In genomic region chr1:37477198-37477931, GRCh38 we compare ENCODE assay signal across 8 cellular contexts. TPM values are rescaled to one million over a fixed set of nuclear protein-coding genes. Genes with fewer than 3 reads are reported as not detected.
DNase-seq lines count a peak whose midpoint lies in the region; ATAC-seq and TF ChIP-seq lines count a peak whose summit lies in the region.

No MANE protein-coding gene starts in this region.

- H3K27me3 ChIP-seq in CD8-positive, alpha-beta memory T cell (ENCODE audit: insufficient read depth, low read length, poor library complexity, severe bottlenecking): no peaks in the 10 kb centered on the region
- H3K27me3 ChIP-seq in dorsolateral prefrontal cortex: no peaks in the 10 kb centered on the region
- H3K27me3 ChIP-seq in muscle layer of colon (ENCODE audit: control insufficient read depth in 1 of 2, insufficient read depth in 2 of 2, low read length in 2 of 2): no peaks in the 10 kb centered on the region

- H3K4me3 Mint-ChIP-seq in CD8-positive, alpha-beta memory T cell: peak overlapping the region; percentile 93 to 98 (median 95)
- peak overlapping the region; percentile 90 to 96 for H3K4me3 Mint-ChIP-seq in stimulated activated naive B cell treated with anti-CD40 and anti-IgM and Interleukin-4, amounts not matched to agents 10 μg/mL and 1 μg/mL and 100 μg/mL, for 72 hours

- H3K4me1 ChIP-seq in CD8-positive, alpha-beta memory T cell (ENCODE audit: insufficient read depth, low read length): peaks cover 64% of the 10 kb centered on the region
- H3K4me1 ChIP-seq in muscle layer of colon (ENCODE audit: insufficient read depth, low read length): peaks cover 76% of the 10 kb centered on the region

- peak overlapping the region; percentile 99 for H3K4me3 ChIP-seq in CD8-positive, alpha-beta memory T cell (ENCODE audit: low read length)
- peak overlapping the region; percentile 11 for H3K4me3 ChIP-seq in Jurkat, Clone E6-1 (ENCODE audit: low read length)
- H3K4me3 ChIP-seq in dorsolateral prefrontal cortex: peak overlapping the region in 23 of 59 donors; percentile 8 to 87 (median 73)
- peak overlapping the region; percentile 36 to 82 for H3K4me3 ChIP-seq in muscle layer of colon (ENCODE audit: low read depth in 1 of 2, low read length in 2 of 2)

- intact Hi-C loops in dorsolateral prefrontal cortex (cut with DNase I): loop anchor here in 1 of 2 donors (5.0 to 10.0 kb wide), 2 partner anchors 35 to 77 kb away; partner anchors contain the start of genes DNALI1, MEAF6 and SNIP1

- POLR2A ChIA-PET in CD8-positive, alpha-beta memory T cell (lab: Charles Lee): interaction anchor here (0.6 to 3.8 kb wide), 4 partner anchors 10 to 373 kb away, joined by 3 to 29 read pairs (median 16); partner anchors contain the start of gene MEAF6

- H3K27ac ChIP-seq in CD8-positive, alpha-beta memory T cell (ENCODE audit: low read depth, low read length): peak overlapping the region; percentile 98
- H3K27ac ChIP-seq in dorsolateral prefrontal cortex (peak overlapping the region in 35 of 59 donors; percentile 0 to 89 (median 61)), muscle layer of colon (ENCODE audit: low read depth, low read length) (peak overlapping the region; percentile 90)

- peaks cover 52% of the 10 kb centered on the region for H3K36me3 ChIP-seq in CD8-positive, alpha-beta memory T cell (ENCODE audit: insufficient read depth, low read length)
- peaks cover 34% of the 10 kb centered on the region for H3K36me3 ChIP-seq in muscle layer of colon (ENCODE audit: insufficient read depth, low read length)

- no peaks in the 10 kb centered on the region for H3K9me3 Mint-ChIP-seq in CD8-positive, alpha-beta memory T cell
- no peaks in the 10 kb centered on the region for H3K9me3 Mint-ChIP-seq in stimulated activated naive B cell treated with anti-CD40 and anti-IgM and Interleukin-4, amounts not matched to agents 10 μg/mL and 1 μg/mL and 100 μg/mL, for 72 hours

- peak overlapping the region; percentile 97 to 100 (median 99) for H3K27ac Mint-ChIP-seq in CD8-positive, alpha-beta memory T cell
- H3K27ac Mint-ChIP-seq in stimulated activated naive B cell treated with anti-CD40 and anti-IgM and Interleukin-4, amounts not matched to agents 10 μg/mL and 1 μg/mL and 100 μg/mL, for 72 hours: peak overlapping the region; percentile 97

- peaks cover 9 to 76% (median 10%) of the 10 kb centered on the region in 3 donors for H3K36me3 Mint-ChIP-seq in CD8-positive, alpha-beta memory T cell
- H3K36me3 Mint-ChIP-seq in stimulated activated naive B cell treated with anti-CD40 and anti-IgM and Interleukin-4, amounts not matched to agents 10 μg/mL and 1 μg/mL and 100 μg/mL, for 72 hours: peaks cover 63 to 65% of the 10 kb centered on the region in 2 donors

- H3K9ac ChIP-seq in muscle layer of colon (ENCODE audit: low read length): peak overlapping the region; percentile 76

- peaks cover 45 to 62% (median 50%) of the 10 kb centered on the region in 3 donors for H3K4me1 Mint-ChIP-seq in CD8-positive, alpha-beta memory T cell
- H3K4me1 Mint-ChIP-seq in stimulated activated naive B cell treated with anti-CD40 and anti-IgM and Interleukin-4, amounts not matched to agents 10 μg/mL and 1 μg/mL and 100 μg/mL, for 72 hours: peaks cover 50 to 86% of the 10 kb centered on the region in 2 donors

- H3K27me3 Mint-ChIP-seq in CD8-positive, alpha-beta memory T cell: peaks cover 0 to 3% of the 10 kb centered on the region in 2 donors
- H3K27me3 Mint-ChIP-seq in stimulated activated naive B cell treated with anti-CD40 and anti-IgM and Interleukin-4, amounts not matched to agents 10 μg/mL and 1 μg/mL and 100 μg/mL, for 72 hours: peaks cover 0 to 2% of the 10 kb centered on the region in 2 donors

- ATAC-seq in stimulated activated naive B cell treated with anti-CD40 and anti-IgM and Interleukin-4, amounts not matched to agents 10 μg/mL and 1 μg/mL and 100 μg/mL, for 72 hours (replicated peaks): peak; percentile 58 to 65

- H3K9me3 ChIP-seq in CD8-positive, alpha-beta memory T cell (ENCODE audit: low read length): no peaks in the 10 kb centered on the region
- H3K9me3 ChIP-seq in muscle layer of colon (ENCODE audit: low read length): no peaks in the 10 kb centered on the region

- TF ChIP-seq CTCF in GM20000 (IDR thresholded peaks at IDR 0.05; ENCODE audit: extremely low read depth, missing control alignments): no peak
- TF ChIP-seq CTCF in dorsolateral prefrontal cortex (IDR thresholded peaks at IDR 0.05 in 54 of 56, conservative IDR thresholded peaks at IDR 0.05 in 2 of 56; ENCODE audit: low read depth in 1 of 56, partially characterized antibody in 56 of 56): no peak

- CTCF ChIA-PET in CD8-positive, alpha-beta memory T cell (lab: Charles Lee): interaction anchor here (0.8 to 11.1 kb wide), 5 partner anchors 9 to 37 kb away, joined by 3 to 160 read pairs (median 20); partner anchors contain the start of gene MEAF6

- peak; percentile 82 to 93 (median 87) for DNase-seq in CD8-positive, alpha-beta memory T cell
- DNase-seq in GM20000 (ENCODE audit: low spot score): peak; percentile 86
- peak; percentile 35 for DNase-seq in Jurkat, Clone E6-1 (ENCODE audit: low read depth, low spot score)
- DNase-seq in activated CD4-positive, alpha-beta T cell treated with anti-CD3 and anti-CD28 coated beads, Interleukin-2, amount 50 U/mL, for 24 hours (ENCODE audit: low read depth in 1 of 2, low spot score in 1 of 2): peak; percentile 63 to 86
- peak in 1 of 10 donors; percentile 32 for DNase-seq in dorsolateral prefrontal cortex
- DNase-seq in stimulated activated naive B cell treated with anti-CD40 and anti-IgM and Interleukin-4, amounts not matched to agents 10 μg/mL and 1 μg/mL and 100 μg/mL, for 72 hours: peak; percentile 87
- DNase-seq in anterior cingulate cortex (lab: John Stamatoyannopoulos, UW): no peak

RNA-seq across cellular contexts. Expression of gene ZC3H12A, which starts 3.0 kb away (rescaled TPM):
- 10 to 100 TPM; 32.7 to 33.8 TPM for total RNA-seq in CD8-positive, alpha-beta memory T cell
- polyA plus RNA-seq in CD8-positive, alpha-beta memory T cell: 11.6 TPM
- polyA plus RNA-seq in Jurkat, Clone E6-1 (2012; ENCODE audit: insufficient read depth, insufficient read length): 8.0 TPM
- total RNA-seq in dorsolateral prefrontal cortex: 1 to 10 TPM in 96 of 120 experiments, under 1 TPM in 24; 0.46 to 7.2 (median 1.7) TPM

RNA-seq across cellular contexts. Expression of gene MEAF6, which starts 37.2 kb away (rescaled TPM):
- 100 to 1,000 TPM; 102 to 113 TPM for total RNA-seq in CD8-positive, alpha-beta memory T cell
- 163 TPM for polyA plus RNA-seq in CD8-positive, alpha-beta memory T cell
- polyA plus RNA-seq in Jurkat, Clone E6-1 (2012; ENCODE audit: insufficient read depth, insufficient read length): 104 TPM
- 100 to 1,000 TPM in 57 of 120 experiments, 10 to 100 TPM in 63; 44.2 to 132 (median 98.7) TPM for total RNA-seq in dorsolateral prefrontal cortex

Comparison
In these comparisons a context has a peak if more than half of its experiments do, and no peak if none do; other contexts are left out.
1. DNase-seq: peak in CD8-positive, alpha-beta memory T cell (5 of 5), GM20000 (single experiment), Jurkat, Clone E6-1 (single experiment), activated CD4-positive, alpha-beta T cell treated with anti-CD3 and anti-CD28 coated beads, Interleukin-2, amount 50 U/mL, for 24 hours (2 of 2) and stimulated activated naive B cell treated with anti-CD40 and anti-IgM and Interleukin-4, amounts not matched to agents 10 μg/mL and 1 μg/mL and 100 μg/mL, for 72 hours (single experiment); none in anterior cingulate cortex (0 of 58).
2. RNA of gene ZC3H12A, which starts 3.0 kb away (total RNA-seq): 32.7 to 33.8 TPM in CD8-positive, alpha-beta memory T cell; 0.46 to 7.2 TPM in dorsolateral prefrontal cortex; every median in the first group is over 4 times any median in the second.
3. Peak in every context shown above with its lines, with median percentiles within 50 percentile points of each other: H3K27ac ChIP-seq.